Comparison of ENCODE assay signal across 21 cellular contexts in the genomic region with DNA sequence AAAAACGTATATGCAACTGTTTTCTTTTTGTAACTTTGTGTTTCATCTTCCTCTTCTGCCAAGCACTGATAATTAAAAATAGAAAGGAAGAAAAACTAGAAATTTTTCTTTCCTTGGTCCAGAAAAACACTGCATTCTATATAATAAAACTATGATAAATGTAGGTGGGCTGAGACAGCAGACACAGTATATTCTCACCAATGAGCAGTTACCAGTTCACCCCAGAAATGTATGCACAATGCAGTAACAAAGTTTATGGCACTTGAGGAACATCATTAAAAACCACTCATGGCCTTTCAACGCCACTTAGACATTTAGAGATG.
DNase-seq lines count a peak whose midpoint lies in the region; ATAC-seq and TF ChIP-seq lines count a peak whose summit lies in the region.
"Had no signal": no experiment of that assay in that cellular context is flagged by ENCODE, and none has a peak within 500 bp of the region (broad histone marks: within the 10 kb centered on the region; RNA-seq: fewer than 3 reads in every experiment).

No MANE protein-coding gene starts in this region.

- no peaks in the 10 kb centered on the region for H3K9me3 ChIP-seq in SJSA1 (replicated peaks)
- H3K9me3 ChIP-seq: heart right ventricle, tibial artery had no signal

- H3K4me3 ChIP-seq in GM23338, result no peak overlapping the region
- no peak overlapping the region for H3K4me3 ChIP-seq in SJSA1
- peak overlapping the region; percentile 17 for H3K4me3 ChIP-seq in fibroblast of pulmonary artery (replicated peaks; ENCODE audit: low read depth, low read length)
- H3K4me3 ChIP-seq: heart right ventricle, skin epidermis, tibial artery had no signal

- peaks cover 12% of the 10 kb centered on the region for H3K4me1 ChIP-seq in GM23338 (ENCODE audit: insufficient read depth)
- peaks cover 18% of the 10 kb centered on the region for H3K4me1 ChIP-seq in SJSA1 (replicated peaks)

- TF ChIP-seq CTCF in GM23338 (conservative IDR thresholded peaks at IDR 0.05; ENCODE audit: low read depth in 2 of 2) (no peak), fibroblast of pulmonary artery (IDR thresholded peaks at IDR 0.05; ENCODE audit: low read length, missing control alignments) (no peak), progenitor cell of endocrine pancreas (IDR thresholded peaks at IDR 0.05; ENCODE audit: unreplicated experiment) (no peak)

- ATAC-seq in GM23338 (no peak), HG03159 (IDR thresholded peaks at IDR 0.05; ENCODE audit: unreplicated experiment) (no peak)
- ATAC-seq: activated CD4-positive, alpha-beta T cell treated with anti-CD3 and anti-CD28 coated beads for 36 hours; activated naive CD4-positive, alpha-beta T cell treated with anti-CD3 and anti-CD28 coated beads, Interleukin-2, amount 50 U/mL, for 72 hours; CD8-positive, alpha-beta T cell; naive thymus-derived CD4-positive, alpha-beta T cell had no signal

- H3K79me2 ChIP-seq in GM23338 (replicated peaks; ENCODE audit: insufficient read depth), result peaks cover 8% of the 10 kb centered on the region

- H3K4me1 Mint-ChIP-seq in GM23338 (peaks cover 40% of the 10 kb centered on the region), progenitor cell of endocrine pancreas (ENCODE audit: low read depth) (peaks cover 38% of the 10 kb centered on the region)
- H3K4me1 Mint-ChIP-seq: activated CD4-positive, alpha-beta T cell treated with anti-CD3 and anti-CD28 coated beads for 36 hours; endodermal cell; memory B cell; naive thymus-derived CD4-positive, alpha-beta T cell had no signal

- H3K27ac ChIP-seq in GM23338 (ENCODE audit: low read depth), result no peak overlapping the region
- H3K27ac ChIP-seq in SJSA1, result 0 out of 2 replicates have a peak overlapping the region, but pooled peaks have one; percentile 18
- H3K27ac ChIP-seq: heart right ventricle, skin epidermis had no signal

- no peaks in the 10 kb centered on the region for H4K20me1 ChIP-seq in GM23338 (replicated peaks; ENCODE audit: insufficient read depth)

- no peak overlapping the region for H2AFZ ChIP-seq in GM23338

- H3K9me3 Mint-ChIP-seq in GM23338, result no peaks in the 10 kb centered on the region; the same call in 2 of the 3 replicates
- H3K9me3 Mint-ChIP-seq in progenitor cell of endocrine pancreas (ENCODE audit: low read depth), result no peaks in the 10 kb centered on the region
- H3K9me3 Mint-ChIP-seq: activated T-helper 1 cell treated with anti-CD3 and anti-CD28 coated beads, Interleukin-12 subunit alpha, Interleukin-12 subunit beta, Interleukin-2, Interleukin-4 antibody, amounts not matched to agents 30 ng/mL and 10 ng/mL and 1 ng/mL, durations not matched to agents 14 hours and 24 hours and 36 hours; endodermal cell had no signal

- H3F3A ChIP-seq in GM23338 (replicated peaks; ENCODE audit: low read depth), result no peaks in the 10 kb centered on the region

- H3K27me3 Mint-ChIP-seq in GM23338 (ENCODE audit: insufficient read depth, low read depth, poor library complexity), result peaks cover 9% of the 10 kb centered on the region
- no peaks in the 10 kb centered on the region for H3K27me3 Mint-ChIP-seq in progenitor cell of endocrine pancreas
- H3K27me3 Mint-ChIP-seq: activated CD4-positive, alpha-beta T cell treated with anti-CD3 and anti-CD28 coated beads for 36 hours; memory B cell had no signal

- H3K4me2 ChIP-seq in GM23338, result no peak overlapping the region

- H3K27me3 ChIP-seq in GM23338 (ENCODE audit: insufficient read depth) (no peaks in the 10 kb centered on the region), SJSA1 (replicated peaks) (no peaks in the 10 kb centered on the region)
- H3K27me3 ChIP-seq: heart right ventricle, tibial artery had no signal

- H3K4me3 Mint-ChIP-seq in GM23338, result no peak overlapping the region
- H3K4me3 Mint-ChIP-seq in progenitor cell of endocrine pancreas (ENCODE audit: low read depth), result no peak overlapping the region
- H3K4me3 Mint-ChIP-seq: activated CD4-positive, alpha-beta T cell treated with anti-CD3 and anti-CD28 coated beads for 36 hours; activated T-helper 1 cell treated with anti-CD3 and anti-CD28 coated beads, Interleukin-12 subunit alpha, Interleukin-12 subunit beta, Interleukin-2, Interleukin-4 antibody, amounts not matched to agents 30 ng/mL and 10 ng/mL and 1 ng/mL, durations not matched to agents 14 hours and 24 hours and 36 hours; CD8-positive, alpha-beta T cell; endodermal cell; memory B cell; naive thymus-derived CD4-positive, alpha-beta T cell had no signal

- 0 out of 2 replicates have a peak overlapping the region, but pooled peaks have one; percentile 42 for H3K27ac Mint-ChIP-seq in GM23338
- H3K27ac Mint-ChIP-seq in progenitor cell of endocrine pancreas, result peak overlapping the region; percentile 57
- H3K27ac Mint-ChIP-seq: activated CD4-positive, alpha-beta T cell treated with anti-CD3 and anti-CD28 coated beads for 36 hours; activated naive CD4-positive, alpha-beta T cell treated with anti-CD3 and anti-CD28 coated beads, Interleukin-2, amount 50 U/mL, for 72 hours; activated T-helper 1 cell treated with anti-CD3 and anti-CD28 coated beads, Interleukin-12 subunit alpha, Interleukin-12 subunit beta, Interleukin-2, Interleukin-4 antibody, amounts not matched to agents 30 ng/mL and 10 ng/mL and 1 ng/mL, durations not matched to agents 14 hours and 24 hours and 36 hours; CD8-positive, alpha-beta T cell; endodermal cell; memory B cell; naive thymus-derived CD4-positive, alpha-beta T cell had no signal

- DNase-seq in GM23338 (ENCODE audit: low spot score), result no peak
- DNase-seq in SJSA1 (ENCODE audit: low read depth in 1 of 2, low spot score in 2 of 2), result no peak
- no peak for DNase-seq in fibroblast of pulmonary artery (ENCODE audit: low read depth)
- no peak for DNase-seq in progenitor cell of endocrine pancreas (ENCODE audit: low spot score, unreplicated experiment)
- no peak for DNase-seq in putamen (ENCODE audit: low spot score)
- DNase-seq in NCI-H82 (lab: John Stamatoyannopoulos, UW), result no peak
- no peak for DNase-seq in islet precursor cell
- DNase-seq: activated CD4-positive, alpha-beta T cell treated with anti-CD3 and anti-CD28 coated beads for 36 hours; CD8-positive, alpha-beta T cell; endodermal cell; naive thymus-derived CD4-positive, alpha-beta T cell; NCI-H2107; NCI-H524; stimulated activated naive CD4-positive, alpha-beta T cell treated with Interleukin-2 at 50 U/mL for 16 hours; tibial artery had no signal

- no peaks in the 10 kb centered on the region; the same call in 1 of the 2 replicates for H3K36me3 ChIP-seq in GM23338 (ENCODE audit: insufficient read depth)
- H3K36me3 ChIP-seq in SJSA1, result peaks cover 84% of the 10 kb centered on the region

- peaks cover 11% of the 10 kb centered on the region for H3K36me3 Mint-ChIP-seq in GM23338 (ENCODE audit: low read depth)
- H3K36me3 Mint-ChIP-seq in progenitor cell of endocrine pancreas (ENCODE audit: insufficient read depth), result peaks cover 29% of the 10 kb centered on the region
- H3K36me3 Mint-ChIP-seq: activated naive CD4-positive, alpha-beta T cell treated with anti-CD3 and anti-CD28 coated beads, Interleukin-2, amount 50 U/mL, for 72 hours; CD8-positive, alpha-beta T cell; memory B cell; naive thymus-derived CD4-positive, alpha-beta T cell had no signal

- no peaks in the 10 kb centered on the region for H3K9me2 ChIP-seq in GM23338 (ENCODE audit: insufficient read depth)

TF ChIP-seq in GM23338, 12 proteins besides CTCF, POLR2A, EP300 and RAD21:
- TF ChIP-seq JUNB (IDR thresholded peaks at IDR 0.05; ENCODE audit: unreplicated experiment) (no peak), NANOG (IDR thresholded peaks at IDR 0.05; ENCODE audit: borderline replicate concordance) (no peak)
